In the genomic region with DNA sequence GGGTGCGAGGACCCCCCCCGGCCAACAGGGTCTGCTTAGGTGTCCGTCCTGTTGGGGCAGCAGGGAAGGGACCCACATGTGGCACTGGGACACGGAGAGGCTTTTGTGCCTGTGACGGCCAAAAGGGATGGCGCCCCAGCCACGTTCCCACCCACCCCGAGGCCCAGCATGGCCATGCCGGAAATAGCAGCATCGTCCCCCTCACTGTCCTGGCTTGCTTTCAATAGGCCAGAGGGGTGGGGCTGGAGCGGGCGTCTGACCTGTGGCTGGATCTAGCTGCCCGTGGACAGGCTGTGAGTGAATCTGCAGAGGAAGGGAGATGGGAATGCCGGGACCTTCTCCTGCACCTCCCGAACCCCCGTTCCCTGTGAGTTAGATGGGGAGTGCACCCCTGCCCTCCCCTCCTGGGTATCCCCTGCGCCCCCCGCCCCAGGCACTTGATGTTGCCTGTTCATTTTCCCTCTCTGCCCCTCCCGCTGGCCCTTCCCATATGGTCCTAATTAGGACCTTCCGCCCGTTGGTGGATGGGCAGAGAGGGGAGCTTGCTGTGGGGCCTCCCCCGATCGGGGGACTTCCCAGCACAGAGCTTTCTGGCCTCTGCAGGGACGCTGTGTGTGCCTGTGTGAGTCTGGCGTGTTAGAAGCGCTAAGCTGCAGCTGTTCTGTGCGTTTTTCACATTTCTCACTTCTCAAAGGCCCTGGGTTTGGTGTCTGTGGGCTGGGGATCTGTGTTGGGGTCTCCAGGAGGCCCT, we compare ENCODE assay signal across 9 cellular contexts.
DNase-seq lines count a peak whose midpoint lies in the region; ATAC-seq and TF ChIP-seq lines count a peak whose summit lies in the region.
"Had no signal": no experiment of that assay in that cellular context is flagged by ENCODE, and none has a peak within 500 bp of the region (broad histone marks: within the 10 kb centered on the region; RNA-seq: fewer than 3 reads in every experiment).

No MANE protein-coding gene starts in this region.

- ATAC-seq in GM21423 (IDR thresholded peaks at IDR 0.05; ENCODE audit: unreplicated experiment) (peak; percentile 42), GM21526 (IDR thresholded peaks at IDR 0.05; ENCODE audit: low FRiP score, unreplicated experiment) (no peak)
- ATAC-seq: foreskin keratinocyte had no signal

- peak; percentile 44 for DNase-seq in AG04449 (ENCODE audit: low read depth, low spot score)
- peak; percentile 75 for DNase-seq in activated naive CD8-positive, alpha-beta T cell treated with anti-CD3 and anti-CD28 coated beads for 36 hours
- peak; percentile 71 for DNase-seq in left kidney (ENCODE audit: low read depth, low spot score)
- no peak for DNase-seq in RPMI8226
- no peak for DNase-seq in SIG-M5 treated with dmso at 0.1 percent for 504 hours (lab: John Stamatoyannopoulos, UW; ENCODE audit: unreplicated experiment)
- no peak for DNase-seq in chondrocyte (ENCODE audit: low spot score)
- DNase-seq: foreskin keratinocyte had no signal

- H3K4me3 Mint-ChIP-seq in activated naive CD8-positive, alpha-beta T cell treated with anti-CD3 and anti-CD28 coated beads for 36 hours, result peak overlapping the region; percentile 92
- no peak overlapping the region for H3K4me3 Mint-ChIP-seq in chondrocyte (ENCODE audit: unreplicated experiment)

- H3K4me1 Mint-ChIP-seq in activated naive CD8-positive, alpha-beta T cell treated with anti-CD3 and anti-CD28 coated beads for 36 hours, result peaks cover 77% of the 10 kb centered on the region
- peaks cover 78% of the 10 kb centered on the region for H3K4me1 Mint-ChIP-seq in chondrocyte (ENCODE audit: low read depth)

- peaks cover 10% of the 10 kb centered on the region for H3K36me3 Mint-ChIP-seq in activated naive CD8-positive, alpha-beta T cell treated with anti-CD3 and anti-CD28 coated beads for 36 hours
- H3K36me3 Mint-ChIP-seq in chondrocyte (ENCODE audit: low read depth), result no peaks in the 10 kb centered on the region

- no peaks in the 10 kb centered on the region for H3K9me3 Mint-ChIP-seq in activated naive CD8-positive, alpha-beta T cell treated with anti-CD3 and anti-CD28 coated beads for 36 hours
- no peaks in the 10 kb centered on the region for H3K9me3 Mint-ChIP-seq in chondrocyte (ENCODE audit: low read depth)

- H3K27ac Mint-ChIP-seq in activated naive CD8-positive, alpha-beta T cell treated with anti-CD3 and anti-CD28 coated beads for 36 hours, result peak overlapping the region; percentile 97
- no peak overlapping the region for H3K27ac Mint-ChIP-seq in chondrocyte (ENCODE audit: unreplicated experiment)

- CTCF ChIA-PET in AG04449 (lab: Yijun Ruan, JAX), result interaction anchor here (1.9 to 7.9 kb wide), 3 partner anchors 39 to 102 kb away, joined by 6 to 86 read pairs (median 13); no protein-coding TSS in a partner anchor

- POLR2A ChIA-PET in AG04449 (lab: Yijun Ruan, JAX), result interaction anchor here (1.0 kb wide), 1 partner anchor 111 kb away, joined by 3 read pairs; no protein-coding TSS in a partner anchor

- TF ChIP-seq CTCF in AG04449 (IDR thresholded peaks at IDR 0.05; ENCODE audit: insufficient read depth, low read length, missing control alignments), result no peak
- TF ChIP-seq CTCF in chondrocyte (IDR thresholded peaks at IDR 0.05), result no peak

- no peaks in the 10 kb centered on the region for H3K27me3 Mint-ChIP-seq in activated naive CD8-positive, alpha-beta T cell treated with anti-CD3 and anti-CD28 coated beads for 36 hours
- no peaks in the 10 kb centered on the region for H3K27me3 Mint-ChIP-seq in chondrocyte (ENCODE audit: low read depth)

- peak overlapping the region; percentile 20 for H3K4me3 ChIP-seq in AG04449 (ENCODE audit: low read depth, low read length)

Comparison
In these comparisons a context has a peak if more than half of its experiments do, and no peak if none do; other contexts are left out.
1. DNase-seq: peak in AG04449 (single experiment), activated naive CD8-positive, alpha-beta T cell treated with anti-CD3 and anti-CD28 coated beads for 36 hours (single experiment) and left kidney (single experiment); none in RPMI8226 (single experiment), SIG-M5 treated with dmso at 0.1 percent for 504 hours (single experiment) and chondrocyte (single experiment).